31 cellular contexts compared by ENCODE assay signal in the genomic region with DNA sequence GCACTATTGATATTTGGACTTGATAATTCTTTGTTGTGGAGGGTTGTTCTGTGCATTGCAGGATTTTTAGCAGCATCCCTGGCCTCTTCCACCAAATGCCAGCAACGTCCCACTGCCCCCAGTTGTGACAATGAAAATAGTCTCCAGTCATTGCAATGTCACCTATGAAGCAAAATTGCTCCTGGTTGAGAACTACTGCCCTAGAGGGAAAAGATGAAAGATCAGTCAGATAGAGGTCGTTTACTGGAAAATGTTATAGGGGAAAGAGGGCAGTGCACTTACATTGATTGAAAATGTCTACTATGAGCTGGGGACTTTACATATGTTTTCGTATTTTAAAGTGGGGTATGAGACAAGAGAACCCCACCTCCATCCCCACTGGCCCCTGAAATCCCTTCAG.
DNase-seq lines count a peak whose midpoint lies in the region; ATAC-seq, FAIRE-seq and TF ChIP-seq lines count a peak whose summit lies in the region.
"Had no signal": no experiment of that assay in that cellular context is flagged by ENCODE, and none has a peak within 500 bp of the region (broad histone marks: within the 10 kb centered on the region; RNA-seq: fewer than 3 reads in every experiment).

No MANE protein-coding gene starts in this region.

- H3K4me1 ChIP-seq in HepG2 (ENCODE audit: insufficient read depth, low read length), result peaks cover 26% of the 10 kb centered on the region
- H3K4me1 ChIP-seq in right lobe of liver, result no peaks in the 10 kb centered on the region
- H3K4me1 ChIP-seq in trophoblast cell (ENCODE audit: control insufficient read depth in 1 of 2, insufficient read depth in 2 of 2, low read length in 2 of 2), result no peaks in the 10 kb centered on the region
- H3K4me1 ChIP-seq: A549, BLaER1, Caco-2 had no signal

- no peaks in the 10 kb centered on the region; a peak in 2 of 5 replicates for H3K27me3 ChIP-seq in HepG2 (ENCODE audit: control insufficient read depth in 1 of 2, insufficient read depth in 2 of 2, low read length in 2 of 2)
- peaks cover 0 to under 1% of the 10 kb centered on the region in 2 donors for H3K27me3 ChIP-seq in right lobe of liver
- no peaks in the 10 kb centered on the region for H3K27me3 ChIP-seq in trophoblast cell (ENCODE audit: insufficient read depth, low read length)
- H3K27me3 ChIP-seq: BE2C; BLaER1; BLaER1 treated with 17β-estradiol and CSF1 and Interleukin-3, amounts not matched to agents 10 nM and 100 nM had no signal

- H3K27ac ChIP-seq in HepG2 (ENCODE audit: extremely low read length, insufficient read depth, low read length) (no peak overlapping the region), right lobe of liver (no peak overlapping the region), trophoblast cell (ENCODE audit: low read depth, low read length) (no peak overlapping the region)
- H3K27ac ChIP-seq: 22Rv1; A549; BLaER1; BLaER1 treated with 17β-estradiol and CSF1 and Interleukin-3, amounts not matched to agents 10 nM and 100 nM; C4-2B had no signal

- no peaks in the 10 kb centered on the region for H3K9me3 ChIP-seq in HepG2 (ENCODE audit: low read length)
- no peaks in the 10 kb centered on the region for H3K9me3 ChIP-seq in right lobe of liver
- no peaks in the 10 kb centered on the region for H3K9me3 ChIP-seq in trophoblast cell (ENCODE audit: insufficient read depth, low read depth, low read length)
- H3K9me3 ChIP-seq: A549, BE2C, BLaER1, Caco-2 had no signal

- no peak overlapping the region for H2BK5ac ChIP-seq in trophoblast cell (ENCODE audit: low read depth, low read length, poor library complexity)

- no peak overlapping the region; a peak in 1 of 6 replicates for H3K4me3 ChIP-seq in HepG2 (replicated peaks in 1 of 3; ENCODE audit: insufficient read depth in 1 of 3, low read depth in 2 of 3, low read length in 3 of 3)
- H3K4me3 ChIP-seq in right lobe of liver, result no peak overlapping the region
- no peak overlapping the region for H3K4me3 ChIP-seq in trophoblast cell (ENCODE audit: low read depth, low read length)
- H3K4me3 ChIP-seq: A549; BLaER1; BLaER1 treated with 17β-estradiol and CSF1 and Interleukin-3, amounts not matched to agents 10 nM and 100 nM had no signal

- no peaks in the 10 kb centered on the region for H3K79me1 ChIP-seq in trophoblast cell (ENCODE audit: low read length)

- no peak overlapping the region for H3K4ac ChIP-seq in trophoblast cell (ENCODE audit: low read depth, low read length)

- POLR2A ChIA-PET in HepG2 (lab: Yijun Ruan, JAX), result interaction anchor here (1.4 kb wide), 1 partner anchor 475 kb away, joined by 3 read pairs; the partner anchor contains the start of gene CCDC90B

- H3K9ac ChIP-seq in HepG2 (ENCODE audit: insufficient read depth, low read depth, low read length) (no peak overlapping the region), trophoblast cell (ENCODE audit: low read length) (no peak overlapping the region)
- H3K9ac ChIP-seq: BLaER1; BLaER1 treated with 17β-estradiol and CSF1 and Interleukin-3, amounts not matched to agents 10 nM and 100 nM had no signal

- peak overlapping the region; percentile 61 for H3K4me2 ChIP-seq in HepG2 (ENCODE audit: low read depth, low read length)
- no peak overlapping the region for H3K4me2 ChIP-seq in trophoblast cell (ENCODE audit: low read length)
- H3K4me2 ChIP-seq: A549; BLaER1; BLaER1 treated with 17β-estradiol and CSF1 and Interleukin-3, amounts not matched to agents 10 nM and 100 nM had no signal

- no peak overlapping the region for H4K12ac ChIP-seq in trophoblast cell (ENCODE audit: low read depth, low read length)

- H4K91ac ChIP-seq in trophoblast cell (ENCODE audit: low read depth, low read length), result no peak overlapping the region

- no peak for FAIRE-seq in HepG2 (lab: Jason Lieb, UNC)
- FAIRE-seq: A204.1, A549, D721Med had no signal

- no peak overlapping the region for H4K8ac ChIP-seq in trophoblast cell (ENCODE audit: low read depth, low read length)

- TF ChIP-seq RAD21 in HepG2 (CRISPR knock-in tag; IDR thresholded peaks at IDR 0.05), result no peak

- H3K36me3 ChIP-seq in HepG2 (replicated peaks in 1 of 2; ENCODE audit: control insufficient read depth in 1 of 2, insufficient read depth in 2 of 2, low read length in 2 of 2) (no peaks in the 10 kb centered on the region), right lobe of liver (no peaks in the 10 kb centered on the region), trophoblast cell (ENCODE audit: control insufficient read depth in 1 of 2, insufficient read depth in 2 of 2, low read length in 2 of 2) (no peaks in the 10 kb centered on the region)
- H3K36me3 ChIP-seq: BE2C; BLaER1; BLaER1 treated with 17β-estradiol and CSF1 and Interleukin-3, amounts not matched to agents 10 nM and 100 nM had no signal

- TF ChIP-seq EP300 in HepG2 (IDR thresholded peaks at IDR 0.05; ENCODE audit: low read depth in 2 of 2, low read length in 2 of 2) (no peak), HepG2 (CRISPR knock-in tag; IDR thresholded peaks at IDR 0.05; ENCODE audit: borderline replicate concordance) (no peak)

- in situ Hi-C loops in HepG2 (cut with HindIII; ENCODE audit: extremely low pct_ligation_motif_present, low pct_unique_long_range_greater_than_20kb), result no loop called here

- H2BK12ac ChIP-seq in trophoblast cell (ENCODE audit: low read length), result no peak overlapping the region

- H2AK5ac ChIP-seq in trophoblast cell (ENCODE audit: low read length), result no peak overlapping the region

- CTCF ChIA-PET in HepG2 (lab: Yijun Ruan, JAX; ENCODE audit: low intra/inter-chr PET ratio, low total read pairs), result no interaction called here

- H3K23ac ChIP-seq in trophoblast cell (ENCODE audit: low read length), result no peak overlapping the region

- TF ChIP-seq CTCF in HepG2 (CRISPR knock-in tag; IDR thresholded peaks at IDR 0.05), result no peak
- no peak for TF ChIP-seq CTCF in right lobe of liver (IDR thresholded peaks at IDR 0.05)

- no peak overlapping the region for H2AFZ ChIP-seq in HepG2 (ENCODE audit: low read length)
- H2AFZ ChIP-seq in trophoblast cell (ENCODE audit: insufficient read depth, low read length, poor library complexity), result no peak overlapping the region

- no peak overlapping the region for H3K14ac ChIP-seq in trophoblast cell (ENCODE audit: low read length)

- no peak for DNase-seq in HepG2 (ENCODE audit: low spot score)
- no peak for DNase-seq in right lobe of liver
- DNase-seq in trophoblast cell, result peak; percentile 33 to 71
- DNase-seq: 8988T; ACHN; AML-193; BE2C; C1 segment of cervical spinal cord; Caco-2; Calu3; CD4-positive, alpha-beta memory T cell; CD4-positive, alpha-beta T cell; CD4-positive, CD25-positive, alpha-beta regulatory T cell; CD8-positive, alpha-beta memory T cell; CD8-positive, alpha-beta T cell; COR-L47; DMS 273 treated with DMSO at 0.1 percent for 48 hours; DMS153; DMS53; DMS79; DMS79 treated with DMSO at 0.1 percent for 48 hours; DND-41; EL had no signal

- no peak overlapping the region for H3K18ac ChIP-seq in trophoblast cell (ENCODE audit: low read length)

- WGBS in HepG2 (ENCODE audit: low lambda C conversion rate), result 2% methylated on average over 3 of the region's 3 CpGs
- 33% methylated on average over 3 of the region's 3 CpGs for WGBS in right lobe of liver (ENCODE audit: insufficient coverage, low coverage, low lambda C conversion rate, missing lambda C conversion rate)
- no CpG with 5 or more reads among the region's 3 CpGs for WGBS in trophoblast cell (ENCODE audit: extremely low coverage, insufficient coverage, insufficient read length)

- ATAC-seq in HepG2 (peak; percentile 52), right lobe of liver (no peak), GM19324 (IDR thresholded peaks at IDR 0.05; ENCODE audit: low FRiP score, unreplicated experiment) (no peak)
- ATAC-seq: CD8-positive, alpha-beta T cell had no signal

- no TSS peak for BruUV-seq in HepG2 (replicated peaks; lab: Mats Ljungman, UMichigan)

- no peaks in the 10 kb centered on the region for H3K79me2 ChIP-seq in HepG2 (ENCODE audit: insufficient read depth, low read length)
- H3K79me2 ChIP-seq in trophoblast cell (ENCODE audit: control insufficient read depth, insufficient read depth, low read length, poor library complexity), result no peaks in the 10 kb centered on the region

- intact Hi-C loops in HepG2 (cut with micrococcal nuclease; ENCODE audit: unreplicated experiment) (loop anchor here (1.0 to 5.0 kb wide), 2 partner anchors 8 to 33 kb away; no protein-coding TSS in a partner anchor), right lobe of liver (cut with DNase I) (no loop called here)

- no peak overlapping the region for H2BK120ac ChIP-seq in trophoblast cell (ENCODE audit: insufficient read depth, low read length, poor library complexity)

- TF ChIP-seq POLR2A in HepG2 (IDR thresholded peaks at IDR 0.05; ENCODE audit: insufficient read depth in 1 of 2, low read depth in 2 of 2, low read length in 2 of 2) (no peak), right lobe of liver (IDR thresholded peaks at IDR 0.05) (no peak)

- H4K20me1 ChIP-seq in HepG2 (ENCODE audit: insufficient read depth, low read length), result no peaks in the 10 kb centered on the region
- H4K20me1 ChIP-seq: BLaER1; BLaER1 treated with 17β-estradiol and CSF1 and Interleukin-3, amounts not matched to agents 10 nM and 100 nM had no signal

TF ChIP-seq in HepG2, 621 proteins besides CTCF, POLR2A, EP300 and RAD21 (continues in another document):
- TF ChIP-seq HOXA3 (CRISPR knock-in tag; IDR thresholded peaks at IDR 0.05) (no peak), TEF (CRISPR knock-in tag; IDR thresholded peaks at IDR 0.05) (0 out of 2 replicates have a peak, but pooled peaks have one; percentile 2), DPF2 (CRISPR knock-in tag; IDR thresholded peaks at IDR 0.05; ENCODE audit: borderline replicate concordance, low read depth) (0 out of 2 replicates have a peak, but pooled peaks have one; percentile 12), SAP130 (CRISPR knock-in tag; IDR thresholded peaks at IDR 0.05; ENCODE audit: low read depth) (peak; percentile 8; the same call in 1 of the 2 replicates), ZMYM4 (CRISPR knock-in tag; IDR thresholded peaks at IDR 0.05) (0 out of 2 replicates have a peak, but pooled peaks have one; percentile 3), SIN3A (IDR thresholded peaks at IDR 0.05; ENCODE audit: borderline replicate concordance, low read depth, low read length) (0 out of 2 replicates have a peak, but pooled peaks have one; percentile 23), ZNF350 (CRISPR knock-in tag; IDR thresholded peaks at IDR 0.05; ENCODE audit: borderline replicate concordance, low read depth) (no peak), ASH2L (IDR thresholded peaks at IDR 0.05; ENCODE audit: insufficient read length, low read depth, low read length) (no peak), MAFF (IDR thresholded peaks at IDR 0.05; ENCODE audit: low read depth, low read length) (0 out of 2 replicates have a peak, but pooled peaks have one; percentile 22), SOX5 (CRISPR knock-in tag; IDR thresholded peaks at IDR 0.05; ENCODE audit: borderline replicate concordance) (0 out of 2 replicates have a peak, but pooled peaks have one; percentile 8)

Comparison
In these comparisons a context has a peak if more than half of its experiments do, and no peak if none do; other contexts are left out.
1. DNase-seq: peak in trophoblast cell (2 of 2); none in HepG2 (single experiment) and right lobe of liver (0 of 3).